1 cellular context compared by ENCODE assay signal in the genomic region with DNA sequence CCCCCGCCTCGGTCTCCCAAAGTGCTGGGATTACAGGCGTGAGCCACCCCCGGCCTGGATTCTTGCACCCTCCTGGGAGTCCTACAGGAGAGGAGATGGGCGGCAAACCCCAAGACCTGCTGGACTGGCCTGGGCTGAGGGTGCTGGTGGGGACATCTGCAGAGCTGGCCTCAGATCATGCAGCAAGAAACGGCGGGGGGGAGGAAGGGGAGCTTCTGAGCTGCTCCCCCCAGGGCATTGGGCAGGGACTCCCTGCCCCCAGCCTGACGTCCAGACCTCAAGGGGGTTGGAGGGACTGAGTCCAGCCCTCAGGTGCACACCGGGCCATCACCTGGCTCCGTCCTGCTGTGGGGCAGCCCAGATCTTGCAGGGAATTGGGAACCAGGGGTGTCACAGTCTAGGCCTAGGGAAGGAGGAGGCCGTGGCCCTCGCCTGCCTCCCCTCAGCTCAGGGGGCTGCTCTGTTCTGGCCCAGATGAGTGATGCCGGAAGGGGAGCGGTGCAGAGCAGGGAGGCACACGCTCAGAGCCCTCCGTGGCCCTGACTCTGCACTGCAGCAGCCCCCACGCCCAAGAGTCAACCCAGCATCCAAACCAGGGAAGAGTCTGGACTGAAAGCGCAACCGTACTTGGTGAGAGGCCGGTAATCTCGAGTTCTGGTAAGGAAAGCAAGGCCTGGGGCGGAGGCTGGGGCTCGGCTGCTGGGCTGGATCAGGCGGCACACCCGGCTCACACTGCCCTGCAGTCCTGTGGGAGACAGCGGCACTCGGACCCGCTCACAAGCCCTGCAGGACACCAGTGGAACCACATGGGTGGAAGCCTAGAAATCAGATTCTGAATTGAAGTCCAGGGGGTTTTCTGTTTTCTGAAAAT.
TF ChIP-seq lines count a peak whose summit lies in the region.

No MANE protein-coding gene starts in this region.

TF ChIP-seq in GM23338, 12 proteins besides CTCF, POLR2A, EP300 and RAD21:
- TF ChIP-seq NANOG (IDR thresholded peaks at IDR 0.05; ENCODE audit: borderline replicate concordance) (no peak), ZNF114 (CRISPR knock-in tag; IDR thresholded peaks at IDR 0.05) (no peak), JUNB (IDR thresholded peaks at IDR 0.05; ENCODE audit: unreplicated experiment) (no peak), STAT1 (IDR thresholded peaks at IDR 0.05; ENCODE audit: unreplicated experiment) (no peak), EZH2phosphoT487 (IDR thresholded peaks at IDR 0.05; ENCODE audit: unreplicated experiment) (no peak), POLR2AphosphoS5 (IDR thresholded peaks at IDR 0.05; ENCODE audit: low read depth) (no peak), CREB1 (CRISPR knock-in tag; IDR thresholded peaks at IDR 0.05; ENCODE audit: low read depth) (no peak), EZH2 (IDR thresholded peaks at IDR 0.05; ENCODE audit: low read depth, unreplicated experiment) (no peak), ZNF331 (CRISPR knock-in tag; IDR thresholded peaks at IDR 0.05; ENCODE audit: low read depth) (no peak)
- TF ChIP-seq, protein P1, sequence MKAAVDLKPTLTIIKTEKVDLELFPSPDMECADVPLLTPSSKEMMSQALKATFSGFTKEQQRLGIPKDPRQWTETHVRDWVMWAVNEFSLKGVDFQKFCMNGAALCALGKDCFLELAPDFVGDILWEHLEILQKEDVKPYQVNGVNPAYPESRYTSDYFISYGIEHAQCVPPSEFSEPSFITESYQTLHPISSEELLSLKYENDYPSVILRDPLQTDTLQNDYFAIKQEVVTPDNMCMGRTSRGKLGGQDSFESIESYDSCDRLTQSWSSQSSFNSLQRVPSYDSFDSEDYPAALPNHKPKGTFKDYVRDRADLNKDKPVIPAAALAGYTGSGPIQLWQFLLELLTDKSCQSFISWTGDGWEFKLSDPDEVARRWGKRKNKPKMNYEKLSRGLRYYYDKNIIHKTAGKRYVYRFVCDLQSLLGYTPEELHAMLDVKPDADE (IDR thresholded peaks at IDR 0.05) = no peak
- TF ChIP-seq, protein P2, sequence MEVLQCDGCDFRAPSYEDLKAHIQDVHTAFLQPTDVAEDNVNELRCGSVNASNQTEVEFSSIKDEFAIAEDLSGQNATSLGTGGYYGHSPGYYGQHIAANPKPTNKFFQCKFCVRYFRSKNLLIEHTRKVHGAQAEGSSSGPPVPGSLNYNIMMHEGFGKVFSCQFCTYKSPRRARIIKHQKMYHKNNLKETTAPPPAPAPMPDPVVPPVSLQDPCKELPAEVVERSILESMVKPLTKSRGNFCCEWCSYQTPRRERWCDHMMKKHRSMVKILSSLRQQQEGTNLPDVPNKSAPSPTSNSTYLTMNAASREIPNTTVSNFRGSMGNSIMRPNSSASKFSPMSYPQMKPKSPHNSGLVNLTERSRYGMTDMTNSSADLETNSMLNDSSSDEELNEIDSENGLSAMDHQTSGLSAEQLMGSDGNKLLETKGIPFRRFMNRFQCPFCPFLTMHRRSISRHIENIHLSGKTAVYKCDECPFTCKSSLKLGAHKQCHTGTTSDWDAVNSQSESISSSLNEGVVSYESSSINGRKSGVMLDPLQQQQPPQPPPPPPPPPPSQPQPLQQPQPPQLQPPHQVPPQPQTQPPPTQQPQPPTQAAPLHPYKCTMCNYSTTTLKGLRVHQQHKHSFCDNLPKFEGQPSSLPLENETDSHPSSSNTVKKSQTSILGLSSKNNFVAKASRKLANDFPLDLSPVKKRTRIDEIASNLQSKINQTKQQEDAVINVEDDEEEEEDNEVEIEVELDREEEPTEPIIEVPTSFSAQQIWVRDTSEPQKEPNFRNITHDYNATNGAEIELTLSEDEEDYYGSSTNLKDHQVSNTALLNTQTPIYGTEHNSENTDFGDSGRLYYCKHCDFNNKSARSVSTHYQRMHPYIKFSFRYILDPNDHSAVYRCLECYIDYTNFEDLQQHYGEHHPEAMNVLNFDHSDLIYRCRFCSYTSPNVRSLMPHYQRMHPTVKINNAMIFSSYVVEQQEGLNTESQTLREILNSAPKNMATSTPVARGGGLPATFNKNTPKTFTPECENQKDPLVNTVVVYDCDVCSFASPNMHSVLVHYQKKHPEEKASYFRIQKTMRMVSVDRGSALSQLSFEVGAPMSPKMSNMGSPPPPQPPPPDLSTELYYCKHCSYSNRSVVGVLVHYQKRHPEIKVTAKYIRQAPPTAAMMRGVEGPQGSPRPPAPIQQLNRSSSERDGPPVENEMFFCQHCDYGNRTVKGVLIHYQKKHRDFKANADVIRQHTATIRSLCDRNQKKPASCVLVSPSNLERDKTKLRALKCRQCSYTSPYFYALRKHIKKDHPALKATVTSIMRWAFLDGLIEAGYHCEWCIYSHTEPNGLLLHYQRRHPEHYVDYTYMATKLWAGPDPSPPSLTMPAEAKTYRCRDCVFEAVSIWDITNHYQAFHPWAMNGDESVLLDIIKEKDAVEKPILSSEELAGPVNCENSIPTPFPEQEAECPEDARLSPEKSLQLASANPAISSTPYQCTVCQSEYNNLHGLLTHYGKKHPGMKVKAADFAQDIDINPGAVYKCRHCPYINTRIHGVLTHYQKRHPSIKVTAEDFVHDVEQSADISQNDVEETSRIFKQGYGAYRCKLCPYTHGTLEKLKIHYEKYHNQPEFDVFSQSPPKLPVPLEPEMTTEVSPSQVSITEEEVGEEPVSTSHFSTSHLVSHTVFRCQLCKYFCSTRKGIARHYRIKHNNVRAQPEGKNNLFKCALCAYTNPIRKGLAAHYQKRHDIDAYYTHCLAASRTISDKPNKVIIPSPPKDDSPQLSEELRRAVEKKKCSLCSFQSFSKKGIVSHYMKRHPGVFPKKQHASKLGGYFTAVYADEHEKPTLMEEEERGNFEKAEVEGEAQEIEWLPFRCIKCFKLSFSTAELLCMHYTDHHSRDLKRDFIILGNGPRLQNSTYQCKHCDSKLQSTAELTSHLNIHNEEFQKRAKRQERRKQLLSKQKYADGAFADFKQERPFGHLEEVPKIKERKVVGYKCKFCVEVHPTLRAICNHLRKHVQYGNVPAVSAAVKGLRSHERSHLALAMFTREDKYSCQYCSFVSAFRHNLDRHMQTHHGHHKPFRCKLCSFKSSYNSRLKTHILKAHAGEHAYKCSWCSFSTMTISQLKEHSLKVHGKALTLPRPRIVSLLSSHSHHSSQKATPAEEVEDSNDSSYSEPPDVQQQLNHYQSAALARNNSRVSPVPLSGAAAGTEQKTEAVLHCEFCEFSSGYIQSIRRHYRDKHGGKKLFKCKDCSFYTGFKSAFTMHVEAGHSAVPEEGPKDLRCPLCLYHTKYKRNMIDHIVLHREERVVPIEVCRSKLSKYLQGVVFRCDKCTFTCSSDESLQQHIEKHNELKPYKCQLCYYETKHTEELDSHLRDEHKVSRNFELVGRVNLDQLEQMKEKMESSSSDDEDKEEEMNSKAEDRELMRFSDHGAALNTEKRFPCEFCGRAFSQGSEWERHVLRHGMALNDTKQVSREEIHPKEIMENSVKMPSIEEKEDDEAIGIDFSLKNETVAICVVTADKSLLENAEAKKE (CRISPR knock-in tag; IDR thresholded peaks at IDR 0.05) = no peak
- TF ChIP-seq, protein P3, sequence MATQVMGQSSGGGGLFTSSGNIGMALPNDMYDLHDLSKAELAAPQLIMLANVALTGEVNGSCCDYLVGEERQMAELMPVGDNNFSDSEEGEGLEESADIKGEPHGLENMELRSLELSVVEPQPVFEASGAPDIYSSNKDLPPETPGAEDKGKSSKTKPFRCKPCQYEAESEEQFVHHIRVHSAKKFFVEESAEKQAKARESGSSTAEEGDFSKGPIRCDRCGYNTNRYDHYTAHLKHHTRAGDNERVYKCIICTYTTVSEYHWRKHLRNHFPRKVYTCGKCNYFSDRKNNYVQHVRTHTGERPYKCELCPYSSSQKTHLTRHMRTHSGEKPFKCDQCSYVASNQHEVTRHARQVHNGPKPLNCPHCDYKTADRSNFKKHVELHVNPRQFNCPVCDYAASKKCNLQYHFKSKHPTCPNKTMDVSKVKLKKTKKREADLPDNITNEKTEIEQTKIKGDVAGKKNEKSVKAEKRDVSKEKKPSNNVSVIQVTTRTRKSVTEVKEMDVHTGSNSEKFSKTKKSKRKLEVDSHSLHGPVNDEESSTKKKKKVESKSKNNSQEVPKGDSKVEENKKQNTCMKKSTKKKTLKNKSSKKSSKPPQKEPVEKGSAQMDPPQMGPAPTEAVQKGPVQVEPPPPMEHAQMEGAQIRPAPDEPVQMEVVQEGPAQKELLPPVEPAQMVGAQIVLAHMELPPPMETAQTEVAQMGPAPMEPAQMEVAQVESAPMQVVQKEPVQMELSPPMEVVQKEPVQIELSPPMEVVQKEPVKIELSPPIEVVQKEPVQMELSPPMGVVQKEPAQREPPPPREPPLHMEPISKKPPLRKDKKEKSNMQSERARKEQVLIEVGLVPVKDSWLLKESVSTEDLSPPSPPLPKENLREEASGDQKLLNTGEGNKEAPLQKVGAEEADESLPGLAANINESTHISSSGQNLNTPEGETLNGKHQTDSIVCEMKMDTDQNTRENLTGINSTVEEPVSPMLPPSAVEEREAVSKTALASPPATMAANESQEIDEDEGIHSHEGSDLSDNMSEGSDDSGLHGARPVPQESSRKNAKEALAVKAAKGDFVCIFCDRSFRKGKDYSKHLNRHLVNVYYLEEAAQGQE (IDR thresholded peaks at IDR 0.05; ENCODE audit: unreplicated experiment) = no peak
